1 cellular context compared by ENCODE assay signal in genomic region chrX:103614999-103615398, GRCh38.
TF ChIP-seq lines count a peak whose summit lies in the region.

No MANE protein-coding gene starts in this region.

TF ChIP-seq in A549, 52 proteins besides CTCF, POLR2A, EP300 and RAD21 (continued from another document):
- no peak for TF ChIP-seq USF2 (IDR thresholded peaks at IDR 0.05)
TF ChIP-seq in A549: peak in this region for 0.
